Comparison of ENCODE assay signal across 10 cellular contexts in the genomic region with DNA sequence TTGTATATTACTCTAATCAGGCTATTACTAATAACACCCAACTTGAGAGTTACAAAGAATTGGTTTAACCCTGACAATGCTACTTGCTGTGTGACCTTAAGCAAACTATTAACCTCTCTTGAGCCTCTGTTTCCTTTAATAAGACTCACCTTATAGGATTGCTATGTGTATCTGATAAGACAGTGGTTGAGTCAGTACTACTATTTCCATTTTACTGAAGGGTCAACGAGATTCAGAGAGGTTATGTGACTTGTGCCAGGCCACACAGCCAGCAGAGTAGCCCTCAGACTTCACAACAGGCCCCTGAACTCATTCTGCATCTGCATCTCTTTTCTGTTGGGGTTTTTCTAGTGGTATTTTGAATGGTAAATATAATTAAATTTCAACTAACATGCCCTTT.
"Had no signal": no experiment of that assay in that cellular context is flagged by ENCODE, and none has a peak within 500 bp of the region (broad histone marks: within the 10 kb centered on the region; RNA-seq: fewer than 3 reads in every experiment).

No MANE protein-coding gene starts in this region.

- H3K9me3 ChIP-seq: HAP-1 had no signal

- DNase-seq: GM23248, GOT3, H7, HFFc6, KG1 had no signal

- H3K27me3 Mint-ChIP-seq: IgD-negative memory B cell had no signal

- ATAC-seq: HCT116, HepG2 had no signal

- H3K4me1 ChIP-seq: HAP-1 had no signal

- H3K4me3 ChIP-seq: GM23248, HAP-1 had no signal

- H3K27ac Mint-ChIP-seq: HFFc6, IgD-negative memory B cell had no signal

- H3K9me3 Mint-ChIP-seq: HFFc6 had no signal

- H3K36me3 Mint-ChIP-seq: IgD-negative memory B cell had no signal

- H3K27ac ChIP-seq: GM23248, HL-60 had no signal

- H3K4me3 Mint-ChIP-seq: HFFc6, IgD-negative memory B cell had no signal

- FAIRE-seq: HepG2 had no signal

- H3K36me3 ChIP-seq: HAP-1 had no signal
